In genomic region chr1:93467606-93468005, GRCh38 we compare ENCODE assay signal across 17 cellular contexts. TPM values are rescaled to one million over a fixed set of nuclear protein-coding genes. Genes with fewer than 3 reads are reported as not detected.
DNase-seq lines count a peak whose midpoint lies in the region; ATAC-seq and TF ChIP-seq lines count a peak whose summit lies in the region.
"Had no signal": no experiment of that assay in that cellular context is flagged by ENCODE, and none has a peak within 500 bp of the region (broad histone marks: within the 10 kb centered on the region; RNA-seq: fewer than 3 reads in every experiment).

No MANE protein-coding gene starts in this region.

- no peak overlapping the region for H2AFZ ChIP-seq in GM23338

- peaks cover 22% of the 10 kb centered on the region for H3K4me1 ChIP-seq in GM23338 (ENCODE audit: insufficient read depth)
- peaks cover 6% of the 10 kb centered on the region; the same call in 1 of the 2 replicates for H3K4me1 ChIP-seq in HUES64 (ENCODE audit: insufficient read depth, low read length)
- peaks cover 7 to 11% of the 10 kb centered on the region in 2 donors for H3K4me1 ChIP-seq in left lung
- peaks cover 10 to 16% of the 10 kb centered on the region in 2 donors for H3K4me1 ChIP-seq in thyroid gland

- TF ChIP-seq CTCF in GM23338 (conservative IDR thresholded peaks at IDR 0.05; ENCODE audit: low read depth in 2 of 2) (no peak), left lung (IDR thresholded peaks at IDR 0.05) (no peak), thyroid gland (IDR thresholded peaks at IDR 0.05) (no peak), GM10266 (IDR thresholded peaks at IDR 0.05; ENCODE audit: control insufficient read depth, insufficient read depth, low read depth, missing control alignments) (no peak)

- H3K4me3 ChIP-seq in GM23338 (no peak overlapping the region), HUES64 (ENCODE audit: low read length) (no peak overlapping the region), left lung (no peak overlapping the region), thyroid gland (replicated peaks in 1 of 3) (no peak overlapping the region)
- H3K4me3 ChIP-seq: GM12878 had no signal

- intact Hi-C loops in left lung (cut with DNase I) (no loop called here), thyroid gland (cut with DNase I) (no loop called here)

- H3K27ac ChIP-seq in GM23338 (ENCODE audit: low read depth), result 0 out of 2 replicates have a peak overlapping the region, but pooled peaks have one; percentile 12
- H3K27ac ChIP-seq in HUES64 (ENCODE audit: low read depth, low read length), result peak overlapping the region; percentile 8; the same call in 1 of the 2 replicates
- H3K27ac ChIP-seq in left lung, result no peak overlapping the region
- peak overlapping the region in 1 of 3 donors; percentile 12 for H3K27ac ChIP-seq in thyroid gland

- H3K27me3 ChIP-seq in GM23338 (ENCODE audit: insufficient read depth) (no peaks in the 10 kb centered on the region), HUES64 (ENCODE audit: insufficient read depth, low read length) (no peaks in the 10 kb centered on the region), left lung (no peaks in the 10 kb centered on the region), thyroid gland (no peaks in the 10 kb centered on the region)

- peaks cover 18% of the 10 kb centered on the region; the same call in 2 of the 3 replicates for H3K4me1 Mint-ChIP-seq in GM23338
- no peaks in the 10 kb centered on the region for H3K4me1 Mint-ChIP-seq in activated naive CD8-positive, alpha-beta T cell treated with anti-CD3 and anti-CD28 coated beads for 36 hours
- H3K4me1 Mint-ChIP-seq: CD4-positive, alpha-beta memory T cell had no signal

- no peaks in the 10 kb centered on the region for H3K9me2 ChIP-seq in GM23338 (ENCODE audit: insufficient read depth)

- peak overlapping the region; percentile 56; the same call in 1 of the 2 replicates for H3K27ac Mint-ChIP-seq in GM23338
- no peak overlapping the region for H3K27ac Mint-ChIP-seq in activated naive CD8-positive, alpha-beta T cell treated with anti-CD3 and anti-CD28 coated beads for 36 hours
- H3K27ac Mint-ChIP-seq: CD4-positive, alpha-beta memory T cell had no signal

- H3K36me3 ChIP-seq in GM23338 (ENCODE audit: insufficient read depth), result no peaks in the 10 kb centered on the region
- H3K36me3 ChIP-seq in HUES64 (ENCODE audit: insufficient read depth, low read length), result peaks cover 9% of the 10 kb centered on the region; the same call in 1 of the 2 replicates
- H3K36me3 ChIP-seq in left lung, result no peaks in the 10 kb centered on the region
- H3K36me3 ChIP-seq in thyroid gland, result no peaks in the 10 kb centered on the region

- H4K20me1 ChIP-seq in GM23338 (replicated peaks; ENCODE audit: insufficient read depth), result peaks cover 55% of the 10 kb centered on the region

- ATAC-seq in GM23338 (no peak), left lung (peak; percentile 60), GM21423 (IDR thresholded peaks at IDR 0.05; ENCODE audit: unreplicated experiment) (no peak)
- ATAC-seq: GM12878 had no signal

- H3K27me3 Mint-ChIP-seq in GM23338 (ENCODE audit: insufficient read depth, low read depth, poor library complexity), result peaks cover 6% of the 10 kb centered on the region
- no peaks in the 10 kb centered on the region for H3K27me3 Mint-ChIP-seq in activated naive CD8-positive, alpha-beta T cell treated with anti-CD3 and anti-CD28 coated beads for 36 hours

- peaks cover 23% of the 10 kb centered on the region for H3K9me3 Mint-ChIP-seq in GM23338
- peaks cover 9% of the 10 kb centered on the region for H3K9me3 Mint-ChIP-seq in activated naive CD8-positive, alpha-beta T cell treated with anti-CD3 and anti-CD28 coated beads for 36 hours

- H3K9ac ChIP-seq in HUES64 (ENCODE audit: low read depth, low read length), result no peak overlapping the region

- H3K4me3 Mint-ChIP-seq in GM23338, result no peak overlapping the region
- no peak overlapping the region for H3K4me3 Mint-ChIP-seq in activated naive CD8-positive, alpha-beta T cell treated with anti-CD3 and anti-CD28 coated beads for 36 hours
- H3K4me3 Mint-ChIP-seq: CD4-positive, alpha-beta memory T cell had no signal

- 96% methylated on average over 4 of the region's 4 CpGs for WGBS in HUES64
- 68 to 77% methylated on average over 4 of the region's 4 CpGs for WGBS in thyroid gland, 2 donors

- H3K9me3 ChIP-seq in HUES64 (ENCODE audit: insufficient read depth, low read depth, low read length), result peaks cover 3% of the 10 kb centered on the region; the same call in 1 of the 2 replicates
- peaks cover 0 to 1% of the 10 kb centered on the region in 2 donors for H3K9me3 ChIP-seq in left lung
- H3K9me3 ChIP-seq in thyroid gland, result no peaks in the 10 kb centered on the region

- no peak for TF ChIP-seq POLR2A in thyroid gland (IDR thresholded peaks at IDR 0.05)

- no peak overlapping the region for H3K4me2 ChIP-seq in GM23338

- DNase-seq in GM23338 (ENCODE audit: low spot score) (no peak), left lung (no peak), thyroid gland (peak; percentile 19 to 23), GM10266 (ENCODE audit: extremely low spot score) (no peak), NCI-H1694 (lab: John Stamatoyannopoulos, UW) (no peak)
- no peak for DNase-seq in activated naive CD8-positive, alpha-beta T cell treated with anti-CD3 and anti-CD28 coated beads for 36 hours
- DNase-seq: C1 segment of cervical spinal cord; Calu3; CD4-positive, alpha-beta memory T cell; COR-L47; DMS53; DMS79 treated with DMSO at 0.1 percent for 48 hours; H7; HCEC 1CT had no signal

- H3F3A ChIP-seq in GM23338 (replicated peaks; ENCODE audit: low read depth), result no peaks in the 10 kb centered on the region

- peaks cover 100% of the 10 kb centered on the region for H3K79me2 ChIP-seq in GM23338 (replicated peaks; ENCODE audit: insufficient read depth)

- peaks cover 39% of the 10 kb centered on the region for H3K36me3 Mint-ChIP-seq in GM23338 (ENCODE audit: low read depth)
- no peaks in the 10 kb centered on the region for H3K36me3 Mint-ChIP-seq in activated naive CD8-positive, alpha-beta T cell treated with anti-CD3 and anti-CD28 coated beads for 36 hours
- H3K36me3 Mint-ChIP-seq: CD4-positive, alpha-beta memory T cell had no signal

TF ChIP-seq in GM23338, 12 proteins besides CTCF, POLR2A, EP300 and RAD21:
- no peak for TF ChIP-seq ZNF114 (CRISPR knock-in tag; IDR thresholded peaks at IDR 0.05)
- no peak for TF ChIP-seq ZNF331 (CRISPR knock-in tag; IDR thresholded peaks at IDR 0.05; ENCODE audit: low read depth)
- TF ChIP-seq EZH2 (IDR thresholded peaks at IDR 0.05; ENCODE audit: low read depth, unreplicated experiment), result no peak
- TF ChIP-seq STAT1 (IDR thresholded peaks at IDR 0.05; ENCODE audit: unreplicated experiment), result no peak
- TF ChIP-seq, protein P1, sequence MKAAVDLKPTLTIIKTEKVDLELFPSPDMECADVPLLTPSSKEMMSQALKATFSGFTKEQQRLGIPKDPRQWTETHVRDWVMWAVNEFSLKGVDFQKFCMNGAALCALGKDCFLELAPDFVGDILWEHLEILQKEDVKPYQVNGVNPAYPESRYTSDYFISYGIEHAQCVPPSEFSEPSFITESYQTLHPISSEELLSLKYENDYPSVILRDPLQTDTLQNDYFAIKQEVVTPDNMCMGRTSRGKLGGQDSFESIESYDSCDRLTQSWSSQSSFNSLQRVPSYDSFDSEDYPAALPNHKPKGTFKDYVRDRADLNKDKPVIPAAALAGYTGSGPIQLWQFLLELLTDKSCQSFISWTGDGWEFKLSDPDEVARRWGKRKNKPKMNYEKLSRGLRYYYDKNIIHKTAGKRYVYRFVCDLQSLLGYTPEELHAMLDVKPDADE (IDR thresholded peaks at IDR 0.05), result no peak
- TF ChIP-seq NANOG (IDR thresholded peaks at IDR 0.05; ENCODE audit: borderline replicate concordance), result no peak
- no peak for TF ChIP-seq POLR2AphosphoS5 (IDR thresholded peaks at IDR 0.05; ENCODE audit: low read depth)
- no peak for TF ChIP-seq CREB1 (CRISPR knock-in tag; IDR thresholded peaks at IDR 0.05; ENCODE audit: low read depth)
TF ChIP-seq in GM23338: peak in this region for 0.

RNA-seq across cellular contexts. Expression of gene FNBP1L, which starts 19.7 kb away (rescaled TPM):
- total RNA-seq in GM23338 (2014; rRNA removed; shearing (Covaris generic)), result 114 and 132 TPM in 2 replicates
- 48.7 and 56.3 TPM in 2 replicates for polyA plus RNA-seq in GM23338 (2016; fragmentation: Nextera tagmentation; extraction: Ambion mirVana)
- polyA plus RNA-seq in HUES64 (2013, experiment 1 of 2), result 76.1 TPM
- 79.8 TPM for polyA plus RNA-seq in HUES64 (2013, experiment 2 of 2)
- total RNA-seq in left lung (10 to 100 TPM; 26.9 to 50.5 TPM), thyroid gland (10 to 100 TPM; 68.7 to 86.0 (median 72.9) TPM)
- under 1 TPM; 0.14 to 0.45 TPM for total RNA-seq in activated naive CD8-positive, alpha-beta T cell treated with anti-CD3 and anti-CD28 coated beads for 36 hours

Comparison
In these comparisons a context has a peak if more than half of its experiments do, and no peak if none do; other contexts are left out.
1. DNase-seq: peak in thyroid gland (2 of 2); none in GM23338 (single experiment), left lung (0 of 2), GM10266 (single experiment), activated naive CD8-positive, alpha-beta T cell treated with anti-CD3 and anti-CD28 coated beads for 36 hours (single experiment) and NCI-H1694 (single experiment).
2. H3K27ac ChIP-seq: peak in GM23338 (single experiment) and HUES64 (single experiment); none in left lung (0 of 2).
3. RNA of gene FNBP1L, which starts 19.7 kb away (total RNA-seq): 114 to 132 TPM in GM23338, 68.7 to 86.0 TPM in thyroid gland and 26.9 to 50.5 TPM in left lung; 0.14 to 0.45 TPM in activated naive CD8-positive, alpha-beta T cell treated with anti-CD3 and anti-CD28 coated beads for 36 hours; every median in the first group is over 10 times any median in the second.